ENCODE assay signal across 19 cellular contexts in genomic region chr13:67071918-67072598, GRCh38.
DNase-seq lines count a peak whose midpoint lies in the region; ATAC-seq and TF ChIP-seq lines count a peak whose summit lies in the region.
"Had no signal": no experiment of that assay in that cellular context is flagged by ENCODE, and none has a peak within 500 bp of the region (broad histone marks: within the 10 kb centered on the region; RNA-seq: fewer than 3 reads in every experiment).

No MANE protein-coding gene starts in this region.

- H3K4me1 ChIP-seq in OCI-LY1 (ENCODE audit: insufficient read depth, low read length, severe bottlenecking) = peaks cover 50% of the 10 kb centered on the region
- H3K4me1 ChIP-seq: SJSA1 had no signal

- H4K20me1 ChIP-seq in OCI-LY1 (ENCODE audit: insufficient read depth, low read length) = no peaks in the 10 kb centered on the region

- no peak overlapping the region for H3K9ac ChIP-seq in OCI-LY1 (ENCODE audit: low read length)

- no peaks in the 10 kb centered on the region for H3K36me3 ChIP-seq in OCI-LY1 (ENCODE audit: insufficient read depth, low read length)
- H3K36me3 ChIP-seq: SJSA1 had no signal

- DNase-seq in dorsolateral prefrontal cortex (no peak), NCI-H2029 treated with DMSO at 0.1 percent for 48 hours (lab: John Stamatoyannopoulos, UW) (no peak), T-helper 1 cell (no peak)
- DNase-seq: ACHN, AML-193, COR-L47, DMS153, MV-4-11, NCI-H1417, NCI-H187 treated with DMSO at 0.1 percent for 48 hours, NCI-H446, NCI-H748 treated with DMSO at 0.1 percent for 48 hours, PC-9 had no signal

- no peak overlapping the region for H3K4me2 ChIP-seq in OCI-LY1 (ENCODE audit: low read length)
- H3K4me2 ChIP-seq: PC-9 had no signal

- no peak overlapping the region for H3K4me3 ChIP-seq in OCI-LY1 (ENCODE audit: low read depth, low read length, poor library complexity, severe bottlenecking)
- H3K4me3 ChIP-seq in dorsolateral prefrontal cortex = no peak overlapping the region
- H3K4me3 ChIP-seq: PC-9, SJSA1 had no signal

- intact Hi-C loops in dorsolateral prefrontal cortex (cut with DNase I) = no loop called here

- peak; percentile 43 for ATAC-seq in GM19467 (IDR thresholded peaks at IDR 0.05; ENCODE audit: unreplicated experiment)
- ATAC-seq in HG03565 (IDR thresholded peaks at IDR 0.05; ENCODE audit: unreplicated experiment) = no peak
- ATAC-seq in GM19395 (IDR thresholded peaks at IDR 0.05; ENCODE audit: unreplicated experiment) = no peak

- 0 out of 2 replicates have a peak overlapping the region, but pooled peaks have one; percentile 53 for H2AFZ ChIP-seq in OCI-LY1 (ENCODE audit: low read length)
- H2AFZ ChIP-seq: PC-9 had no signal

- TF ChIP-seq CTCF in OCI-LY1 (IDR thresholded peaks at IDR 0.05; ENCODE audit: low read length) (no peak), dorsolateral prefrontal cortex (IDR thresholded peaks at IDR 0.05 in 54 of 56, conservative IDR thresholded peaks at IDR 0.05 in 2 of 56; ENCODE audit: low read depth in 1 of 56, partially characterized antibody in 56 of 56) (no peak)

- H3K9me3 ChIP-seq in OCI-LY1 (ENCODE audit: low read length) = peaks cover 4% of the 10 kb centered on the region
- H3K9me3 ChIP-seq: SJSA1 had no signal

- no peaks in the 10 kb centered on the region for H3K27me3 ChIP-seq in OCI-LY1 (ENCODE audit: insufficient read depth, low read length)
- H3K27me3 ChIP-seq in dorsolateral prefrontal cortex = no peaks in the 10 kb centered on the region
- H3K27me3 ChIP-seq: SJSA1 had no signal

- no peaks in the 10 kb centered on the region for H3K79me2 ChIP-seq in OCI-LY1 (ENCODE audit: insufficient read depth, low read length)

- H3K27ac ChIP-seq in OCI-LY1 (ENCODE audit: low read depth, low read length, poor library complexity, severe bottlenecking) (peak overlapping the region; percentile 36), dorsolateral prefrontal cortex (peak overlapping the region in 50 of 59 donors; percentile 5 to 100 (median 73))
- H3K27ac ChIP-seq: HL-60, PC-9, SJSA1 had no signal

- H3K9me2 ChIP-seq in OCI-LY1 (ENCODE audit: low read depth, low read length) = no peaks in the 10 kb centered on the region

- 0 out of 2 replicates have a peak, but pooled peaks cover 7% of the 10 kb centered on the region for H3F3A ChIP-seq in OCI-LY1 (ENCODE audit: insufficient read depth, low read length)
